ENCODE assay signal across 8 cellular contexts in the genomic region with DNA sequence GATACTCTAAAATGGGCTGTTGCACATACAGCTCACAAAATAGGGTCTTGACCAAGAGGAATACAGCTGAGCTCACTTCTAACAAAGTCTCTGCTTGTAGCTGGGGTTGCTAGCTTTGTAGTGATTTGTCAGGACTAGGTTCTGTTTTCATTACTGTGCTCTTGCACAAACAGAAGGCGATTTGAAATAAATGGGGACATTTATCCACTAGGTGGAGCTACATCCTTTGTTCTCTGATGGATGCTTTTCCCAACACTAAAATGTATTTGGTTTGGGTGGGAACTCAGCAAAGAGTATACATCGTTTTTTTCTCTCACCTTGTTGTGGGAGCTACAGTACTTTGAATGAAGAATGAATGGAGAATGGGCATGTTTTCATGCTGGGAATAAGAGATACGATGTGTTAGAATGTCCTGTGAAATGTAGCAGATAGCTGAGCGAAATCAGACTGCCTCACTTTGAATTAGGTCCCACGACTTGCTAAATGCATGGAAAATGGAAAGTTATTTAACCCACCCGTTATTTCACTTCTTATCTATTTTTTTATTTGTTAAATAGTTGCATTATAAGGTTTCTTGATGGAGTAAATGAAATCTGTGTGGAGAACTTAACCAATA.
DNase-seq lines count a peak whose midpoint lies in the region; ATAC-seq, FAIRE-seq and TF ChIP-seq lines count a peak whose summit lies in the region.

No MANE protein-coding gene starts in this region.

- H3K27me3 ChIP-seq in neural progenitor cell = no peaks in the 10 kb centered on the region

- no peaks in the 10 kb centered on the region for H3K36me3 ChIP-seq in neural progenitor cell

- no peak for FAIRE-seq in RCC 7860 (lab: Jason Lieb, UNC)

- H3K4me3 ChIP-seq in neural progenitor cell = no peak overlapping the region

- H3K27ac ChIP-seq in neural progenitor cell = no peak overlapping the region

- H3K4me3 Mint-ChIP-seq in neural progenitor cell = no peak overlapping the region

- peaks cover 26% of the 10 kb centered on the region for H3K4me1 ChIP-seq in neural progenitor cell

- H3K9ac ChIP-seq in neural progenitor cell = no peak overlapping the region

- peaks cover 31% of the 10 kb centered on the region for H3K4me1 Mint-ChIP-seq in neural progenitor cell

- no peaks in the 10 kb centered on the region for H3F3A ChIP-seq in neural progenitor cell (ENCODE audit: low read depth)

- no peak overlapping the region for H3K4me2 ChIP-seq in neural progenitor cell

- H3K27me3 Mint-ChIP-seq in neural progenitor cell (ENCODE audit: insufficient read depth, low read depth) = peaks cover 4% of the 10 kb centered on the region

- no peaks in the 10 kb centered on the region for H3K79me2 ChIP-seq in neural progenitor cell (ENCODE audit: low read depth)

- peak; percentile 32 for DNase-seq in DMS79 treated with DMSO at 0.1 percent for 48 hours (lab: John Stamatoyannopoulos, UW)
- peak; percentile 43 for DNase-seq in LoVo (ENCODE audit: low spot score)
- DNase-seq in RCC 7860 (ENCODE audit: low spot score) = peak; percentile 22
- DNase-seq in erythroblast (lab: John Stamatoyannopoulos, UW) = peak; percentile 27 to 50
- peak; percentile 71 for DNase-seq in neural progenitor cell (ENCODE audit: low spot score)
- DNase-seq in activated CD4-positive, alpha-beta T cell treated with anti-CD3 and anti-CD28 coated beads for 48 hours = no peak

- no peak for TF ChIP-seq POLR2A in erythroblast (IDR thresholded peaks at IDR 0.05; ENCODE audit: low read length)

- H2AFZ ChIP-seq in neural progenitor cell (replicated peaks) = peak overlapping the region; percentile 81

- H3K9me3 Mint-ChIP-seq in neural progenitor cell = no peaks in the 10 kb centered on the region

- no peaks in the 10 kb centered on the region for H4K20me1 ChIP-seq in neural progenitor cell (ENCODE audit: low read depth)

- ATAC-seq in GM21390 (IDR thresholded peaks at IDR 0.05; ENCODE audit: unreplicated experiment) = peak; percentile 70
- no peak for ATAC-seq in HG02970 (IDR thresholded peaks at IDR 0.05; ENCODE audit: low FRiP score, unreplicated experiment)

- H3K9me3 ChIP-seq in neural progenitor cell (ENCODE audit: low read depth) = no peaks in the 10 kb centered on the region

- TF ChIP-seq CTCF in neural progenitor cell (IDR thresholded peaks at IDR 0.05) = peak; percentile 86

- H3K36me3 Mint-ChIP-seq in neural progenitor cell = no peaks in the 10 kb centered on the region

- no peak overlapping the region for H3K27ac Mint-ChIP-seq in neural progenitor cell
